15 cellular contexts compared by ENCODE assay signal in genomic region chr10:59585046-59585700, GRCh38.
DNase-seq lines count a peak whose midpoint lies in the region; ATAC-seq and TF ChIP-seq lines count a peak whose summit lies in the region.
"Had no signal": no experiment of that assay in that cellular context is flagged by ENCODE, and none has a peak within 500 bp of the region (broad histone marks: within the 10 kb centered on the region; RNA-seq: fewer than 3 reads in every experiment).

No MANE protein-coding gene starts in this region.

- H3K27me3 ChIP-seq in BE2C (no peaks in the 10 kb centered on the region), layer of hippocampus (ENCODE audit: control insufficient read depth, insufficient read depth, low read length) (no peaks in the 10 kb centered on the region)
- H3K27me3 ChIP-seq: SJSA1 had no signal

- H3K4me1 ChIP-seq in BE2C: no peaks in the 10 kb centered on the region; the same call in none of the 2 replicates
- H3K4me1 ChIP-seq: SJSA1 had no signal

- no peaks in the 10 kb centered on the region for H3K36me3 ChIP-seq in BE2C
- H3K36me3 ChIP-seq: SJSA1 had no signal

- TF ChIP-seq CTCF in BE2C (IDR thresholded peaks at IDR 0.05; ENCODE audit: low read depth, low read length): no peak

- no peaks in the 10 kb centered on the region for H3K36me3 Mint-ChIP-seq in activated CD4-positive, alpha-beta T cell treated with anti-CD3 and anti-CD28 coated beads, Interleukin-2, amount 10 ng/mL, durations not matched to agents 7 days and 5 days (ENCODE audit: low read depth)
- H3K36me3 Mint-ChIP-seq in natural killer cell treated with Interleukin-12 subunit alpha and Interleukin-12 subunit beta and Interleukin-15 and Interleukin-18, amount 100 ng/mL, for 72 hours: no peaks in the 10 kb centered on the region

- H3K9me3 ChIP-seq in BE2C: no peaks in the 10 kb centered on the region
- H3K9me3 ChIP-seq: SJSA1 had no signal

- no peak overlapping the region for H3K27ac ChIP-seq in caudate nucleus (ENCODE audit: low read depth, low read length)
- H3K27ac ChIP-seq in layer of hippocampus (ENCODE audit: low read depth, low read length): peak overlapping the region; percentile 23
- H3K27ac ChIP-seq: SJSA1 had no signal

- POLR2A ChIA-PET in activated CD4-positive, alpha-beta T cell treated with anti-CD3 and anti-CD28 coated beads, Interleukin-2, amount 10 ng/mL, durations not matched to agents 7 days and 5 days (lab: Charles Lee): no interaction called here

- no peak overlapping the region for H3K4me3 ChIP-seq in BE2C (ENCODE audit: low read depth, low read length)
- H3K4me3 ChIP-seq: GM12878, SJSA1 had no signal

- peaks cover 8% of the 10 kb centered on the region for H3K27me3 Mint-ChIP-seq in activated CD4-positive, alpha-beta T cell treated with anti-CD3 and anti-CD28 coated beads, Interleukin-2, amount 10 ng/mL, durations not matched to agents 7 days and 5 days
- H3K27me3 Mint-ChIP-seq in natural killer cell treated with Interleukin-12 subunit alpha and Interleukin-12 subunit beta and Interleukin-15 and Interleukin-18, amount 100 ng/mL, for 72 hours: no peaks in the 10 kb centered on the region

- no peak overlapping the region for H3K4me3 Mint-ChIP-seq in activated CD4-positive, alpha-beta T cell treated with anti-CD3 and anti-CD28 coated beads, Interleukin-2, amount 10 ng/mL, durations not matched to agents 7 days and 5 days
- no peak overlapping the region for H3K4me3 Mint-ChIP-seq in natural killer cell treated with Interleukin-12 subunit alpha and Interleukin-12 subunit beta and Interleukin-15 and Interleukin-18, amount 100 ng/mL, for 72 hours
- H3K4me3 Mint-ChIP-seq: activated B cell treated with CpG ODN at 0.5 μM for 24 hours had no signal

- no peaks in the 10 kb centered on the region for H3K4me1 Mint-ChIP-seq in activated CD4-positive, alpha-beta T cell treated with anti-CD3 and anti-CD28 coated beads, Interleukin-2, amount 10 ng/mL, durations not matched to agents 7 days and 5 days
- no peaks in the 10 kb centered on the region for H3K4me1 Mint-ChIP-seq in natural killer cell treated with Interleukin-12 subunit alpha and Interleukin-12 subunit beta and Interleukin-15 and Interleukin-18, amount 100 ng/mL, for 72 hours (ENCODE audit: low read depth in 2 of 2)
- H3K4me1 Mint-ChIP-seq: activated B cell treated with CpG ODN at 0.5 μM for 24 hours had no signal

- DNase-seq in BE2C (peak; percentile 40), NCI-H1930 (lab: John Stamatoyannopoulos, UW) (peak; percentile 39 to 77), caudate nucleus (lab: John Stamatoyannopoulos, UW) (peak in 34 of 61 donors; percentile 2 to 74 (median 25)), DMS114 treated with DMSO at 0.1 percent for 48 hours (lab: John Stamatoyannopoulos, UW; ENCODE audit: unreplicated experiment) (no peak)
- no peak for DNase-seq in activated CD4-positive, alpha-beta T cell treated with anti-CD3 and anti-CD28 coated beads, Interleukin-2, amount 10 ng/mL, durations not matched to agents 7 days and 5 days
- no peak for DNase-seq in natural killer cell treated with Interleukin-12 subunit alpha and Interleukin-12 subunit beta and Interleukin-15 and Interleukin-18, amount 100 ng/mL, for 72 hours (ENCODE audit: low spot score)
- DNase-seq: activated B cell treated with CpG ODN at 0.5 μM for 24 hours; activated T-cell treated with anti-CD3 and anti-CD28 coated beads for 4 hours; DMS79 treated with DMSO at 0.1 percent for 48 hours; NCI-H526 treated with DMSO at 0.1 percent for 48 hours; stimulated activated CD4-positive, alpha-beta T cell treated with anti-CD3 and anti-CD28 coated beads, Interleukin-2, amount 100 ng/mL, for 24 hours had no signal

- CTCF ChIA-PET in activated CD4-positive, alpha-beta T cell treated with anti-CD3 and anti-CD28 coated beads, Interleukin-2, amount 10 ng/mL, durations not matched to agents 7 days and 5 days (lab: Charles Lee): no interaction called here

- no peaks in the 10 kb centered on the region for H3K9me3 Mint-ChIP-seq in activated CD4-positive, alpha-beta T cell treated with anti-CD3 and anti-CD28 coated beads, Interleukin-2, amount 10 ng/mL, durations not matched to agents 7 days and 5 days
- H3K9me3 Mint-ChIP-seq in natural killer cell treated with Interleukin-12 subunit alpha and Interleukin-12 subunit beta and Interleukin-15 and Interleukin-18, amount 100 ng/mL, for 72 hours: no peaks in the 10 kb centered on the region
- H3K9me3 Mint-ChIP-seq: activated B cell treated with CpG ODN at 0.5 μM for 24 hours had no signal

- no peak for ATAC-seq in GM21528 (IDR thresholded peaks at IDR 0.05; ENCODE audit: low FRiP score, unreplicated experiment)
- no peak for ATAC-seq in natural killer cell treated with Interleukin-12 subunit alpha and Interleukin-12 subunit beta and Interleukin-15 and Interleukin-18, amount 100 ng/mL, for 72 hours
- ATAC-seq: GM12878 had no signal

- H3K27ac Mint-ChIP-seq in activated CD4-positive, alpha-beta T cell treated with anti-CD3 and anti-CD28 coated beads, Interleukin-2, amount 10 ng/mL, durations not matched to agents 7 days and 5 days: no peak overlapping the region
- H3K27ac Mint-ChIP-seq in natural killer cell treated with Interleukin-12 subunit alpha and Interleukin-12 subunit beta and Interleukin-15 and Interleukin-18, amount 100 ng/mL, for 72 hours: no peak overlapping the region
- H3K27ac Mint-ChIP-seq: activated B cell treated with CpG ODN at 0.5 μM for 24 hours had no signal

Comparison
In these comparisons a context has a peak if more than half of its experiments do, and no peak if none do; other contexts are left out.
1. DNase-seq: peak in BE2C (single experiment), NCI-H1930 (2 of 2) and caudate nucleus (34 of 61); none in activated CD4-positive, alpha-beta T cell treated with anti-CD3 and anti-CD28 coated beads, Interleukin-2, amount 10 ng/mL, durations not matched to agents 7 days and 5 days (single experiment), natural killer cell treated with Interleukin-12 subunit alpha and Interleukin-12 subunit beta and Interleukin-15 and Interleukin-18, amount 100 ng/mL, for 72 hours (single experiment) and DMS114 treated with DMSO at 0.1 percent for 48 hours (single experiment).